Comparison of ENCODE assay signal across 23 cellular contexts in genomic region chr9:3464033-3464638, GRCh38.
DNase-seq lines count a peak whose midpoint lies in the region; ATAC-seq, FAIRE-seq and TF ChIP-seq lines count a peak whose summit lies in the region.
"Had no signal": no experiment of that assay in that cellular context is flagged by ENCODE, and none has a peak within 500 bp of the region (broad histone marks: within the 10 kb centered on the region; RNA-seq: fewer than 3 reads in every experiment).

No MANE protein-coding gene starts in this region.

- FAIRE-seq in D721Med (lab: Jason Lieb, UNC), result peak; percentile 11
- FAIRE-seq: GM18507, H54 had no signal

- ATAC-seq in GM21367 (IDR thresholded peaks at IDR 0.05; ENCODE audit: unreplicated experiment), result no peak
- no peak for ATAC-seq in GM19328 (IDR thresholded peaks at IDR 0.05; ENCODE audit: unreplicated experiment)
- ATAC-seq: CD8-positive, alpha-beta T cell; Right ventricle myocardium inferior had no signal

- TF ChIP-seq CTCF in D721Med (IDR thresholded peaks at IDR 0.05; ENCODE audit: insufficient read depth, missing control alignments), result no peak

- DNase-seq in D721Med (ENCODE audit: insufficient read length, low spot score) (no peak), HS-5 (ENCODE audit: low read depth) (peak; percentile 23), dedifferentiated amniotic fluid mesenchymal stem cell (ENCODE audit: extremely low spot score) (peak; percentile 40), fibroblast of the conjunctiva (ENCODE audit: low read depth) (peak; percentile 10), NCI-H1105 (lab: John Stamatoyannopoulos, UW) (no peak), NAMALWA (ENCODE audit: low spot score) (no peak)
- DNase-seq: CD8-positive, alpha-beta T cell; DMS153; GDM1; HFFc6; KG1; NCI-H1105 treated with DMSO at 0.1 percent for 48 hours; NCI-H2081; NCI-H2171 treated with DMSO at 0.1 percent for 48 hours; NCI-H524 treated with DMSO at 0.1 percent for 48 hours; NCI-H82; Peyer's patch; SW 1271 had no signal

Comparison
In these comparisons a context has a peak if more than half of its experiments do, and no peak if none do; other contexts are left out.
1. DNase-seq: peak in HS-5 (single experiment), dedifferentiated amniotic fluid mesenchymal stem cell (single experiment) and fibroblast of the conjunctiva (single experiment); none in D721Med (single experiment), NCI-H1105 (single experiment) and NAMALWA (single experiment).